In genomic region chr14:106766551-106767277, GRCh38 we compare ENCODE assay signal across 8 cellular contexts.
DNase-seq lines count a peak whose midpoint lies in the region; TF ChIP-seq lines count a peak whose summit lies in the region.
"Not testable (repeated sequence)": the region's sequence is repeated elsewhere in the genome, so short reads cannot be mapped to it uniquely, and the experiment has no call there.

No MANE protein-coding gene starts in this region.

- not testable (repeated sequence) for H4K20me1 ChIP-seq in SU-DHL-6 (ENCODE audit: low read depth, low read length)

- not testable (repeated sequence) for H3K27me3 ChIP-seq in SU-DHL-6 (ENCODE audit: low read length)

- not testable (repeated sequence) for H3K36me3 ChIP-seq in KOPT-K1 (ENCODE audit: insufficient read depth, low read length); SU-DHL-6 (ENCODE audit: low read length)

- peak; percentile 59 for TF ChIP-seq CTCF in SU-DHL-6 (IDR thresholded peaks at IDR 0.05; ENCODE audit: insufficient read depth, low read length, poor library complexity, severe bottlenecking)

- not testable (repeated sequence) for H3K79me2 ChIP-seq in SU-DHL-6 (ENCODE audit: insufficient read depth, low read length)

- not testable (repeated sequence) for H3K9me2 ChIP-seq in SU-DHL-6 (replicated peaks; ENCODE audit: insufficient read depth, low read length)

- H3K4me3 ChIP-seq in SU-DHL-6 (ENCODE audit: insufficient read depth, low read length, poor library complexity, severe bottlenecking) = not testable (repeated sequence)

- H3K4me2 ChIP-seq in SU-DHL-6 (ENCODE audit: low read depth, low read length, poor library complexity, severe bottlenecking) = peak overlapping the region; percentile 4

- H3K9ac ChIP-seq in SU-DHL-6 (ENCODE audit: low read length) = not testable (repeated sequence)

- H3F3A ChIP-seq in SU-DHL-6 (ENCODE audit: insufficient read depth) = not testable (repeated sequence)

- H3K27ac ChIP-seq in KOPT-K1 (ENCODE audit: low read depth, low read length, poor library complexity, severe bottlenecking) (peak overlapping the region; percentile 96), SU-DHL-6 (ENCODE audit: low read depth, low read length) (peak overlapping the region; percentile 43; the same call in 1 of the 2 replicates)

- H3K9me3 ChIP-seq in KOPT-K1 (ENCODE audit: insufficient read depth, low read length, poor library complexity, severe bottlenecking); SU-DHL-6 (ENCODE audit: insufficient read depth, low read length): not testable (repeated sequence)

- DNase-seq in D341Med (ENCODE audit: low spot score) (peak; percentile 20), activated T-helper 1 cell treated with Interleukin-2 at 50 U/mL for 16 hours (ENCODE audit: low read depth) (peak; percentile 55)
- peak; percentile 51 to 53 for DNase-seq in activated CD4-positive, alpha-beta T cell treated with anti-CD3 and anti-CD28 coated beads, Interleukin-2, amount 50 U/mL, for 4 hours
- DNase-seq in effector CD4-positive, alpha-beta T cell = peak; percentile 21
- peak; percentile 54 for DNase-seq in stimulated activated CD4-positive, alpha-beta T cell treated with anti-CD3 and anti-CD28 coated beads, Interleukin-12 subunit alpha, Interleukin-12 subunit beta, amount 100 ng/mL, for 4 hours
- DNase-seq in stimulated activated CD8-positive, alpha-beta memory T cell treated with anti-CD3 and anti-CD28 coated beads, Interleukin-4, amount 100 ng/mL, for 48 hours = peak; percentile 69

- H2AFZ ChIP-seq in SU-DHL-6 (ENCODE audit: low read depth, low read length, severe bottlenecking) = not testable (repeated sequence)
